1 cellular context compared by ENCODE assay signal in genomic region chr19:58003153-58003828, GRCh38.
TF ChIP-seq lines count a peak whose summit lies in the region.

No MANE protein-coding gene starts in this region.

TF ChIP-seq in H1, 55 proteins besides CTCF, POLR2A, EP300 and RAD21:
- no peak for TF ChIP-seq SRF (IDR thresholded peaks at IDR 0.05; ENCODE audit: low read depth, low read length)
- TF ChIP-seq KDM4A (IDR thresholded peaks at IDR 0.05; ENCODE audit: low read depth, low read length, severe bottlenecking), result peak; percentile 23
- TF ChIP-seq ASH2L (IDR thresholded peaks at IDR 0.05; ENCODE audit: low read length), result peak; percentile 36
- TF ChIP-seq CBX8 (IDR thresholded peaks at IDR 0.05; ENCODE audit: borderline replicate concordance, low read depth, low read length), result no peak
- peak; percentile 9; the same call in 1 of the 2 replicates for TF ChIP-seq E2F6 (IDR thresholded peaks at IDR 0.05)
- TF ChIP-seq SIN3A (conservative IDR thresholded peaks at IDR 0.05 in 1 of 2, IDR thresholded peaks at IDR 0.05 in 1 of 2; ENCODE audit: low read depth in 1 of 2, low read length in 2 of 2), result no peak
- no peak for TF ChIP-seq CTBP2 (IDR thresholded peaks at IDR 0.05; ENCODE audit: borderline replicate concordance, insufficient read depth, insufficient read length, low read length)
- no peak for TF ChIP-seq RBBP5 (IDR thresholded peaks at IDR 0.05; ENCODE audit: borderline replicate concordance, low read depth, low read length)
TF ChIP-seq in H1: peak in this region for 3.
